In genomic region chrX:78997870-78998558, GRCh38 we compare ENCODE assay signal across 14 cellular contexts. TPM values are rescaled to one million over a fixed set of nuclear protein-coding genes. Genes with fewer than 3 reads are reported as not detected.
DNase-seq lines count a peak whose midpoint lies in the region; ATAC-seq and TF ChIP-seq lines count a peak whose summit lies in the region.
"Had no signal": no experiment of that assay in that cellular context is flagged by ENCODE, and none has a peak within 500 bp of the region (broad histone marks: within the 10 kb centered on the region; RNA-seq: fewer than 3 reads in every experiment).

No MANE protein-coding gene starts in this region.

- H3K36me3 ChIP-seq in CD8-positive, alpha-beta memory T cell (ENCODE audit: insufficient read depth, low read length): no peaks in the 10 kb centered on the region
- no peaks in the 10 kb centered on the region for H3K36me3 ChIP-seq in endodermal cell (ENCODE audit: control insufficient read depth, insufficient read depth, low read length)
- H3K36me3 ChIP-seq in A673 (ENCODE audit: insufficient read depth, low read length, poor library complexity, severe bottlenecking): no peaks in the 10 kb centered on the region
- H3K36me3 ChIP-seq in testis (ENCODE audit: low read depth, missing control alignments): no peaks in the 10 kb centered on the region
- H3K36me3 ChIP-seq: MG63 had no signal

- H3K4me3 Mint-ChIP-seq in CD8-positive, alpha-beta memory T cell: peak overlapping the region in 5 of 7 donors; percentile 1 to 63 (median 54)
- H3K4me3 Mint-ChIP-seq in endodermal cell (no peak overlapping the region), MCF 10A (ENCODE audit: unreplicated experiment) (no peak overlapping the region)

- CTCF ChIA-PET in CD8-positive, alpha-beta memory T cell (lab: Charles Lee): interaction anchor here (1.1 kb wide), 1 partner anchor 84 kb away, joined by 3 read pairs; no protein-coding TSS in a partner anchor
- CTCF ChIA-PET in MCF 10A (lab: Yijun Ruan, JAX) (no interaction called here), A673 (lab: Charles Lee) (no interaction called here)

- H3K9me3 ChIP-seq in CD8-positive, alpha-beta memory T cell (ENCODE audit: low read length): no peaks in the 10 kb centered on the region
- H3K9me3 ChIP-seq in endodermal cell (ENCODE audit: control insufficient read depth, low read length) (no peaks in the 10 kb centered on the region), A673 (ENCODE audit: low read depth, low read length, poor library complexity, severe bottlenecking) (no peaks in the 10 kb centered on the region), testis (no peaks in the 10 kb centered on the region)
- H3K9me3 ChIP-seq: MG63 had no signal

- intact Hi-C loops in MCF 10A (cut with micrococcal nuclease): no loop called here
- intact Hi-C loops in A673 (cut with micrococcal nuclease; ENCODE audit: unreplicated experiment): no loop called here
- intact Hi-C loops in testis (cut with DNase I; ENCODE audit: low total_unique reads): no loop called here

- TF ChIP-seq CTCF in endodermal cell (conservative IDR thresholded peaks at IDR 0.05) (no peak), MCF 10A (IDR thresholded peaks at IDR 0.05; ENCODE audit: unreplicated experiment) (no peak), A673 (conservative IDR thresholded peaks at IDR 0.05; ENCODE audit: low read depth, low read length) (no peak), testis (IDR thresholded peaks at IDR 0.05) (no peak)

- H3K27ac Mint-ChIP-seq in CD8-positive, alpha-beta memory T cell: peak overlapping the region in 1 of 8 donors; percentile 66
- no peak overlapping the region for H3K27ac Mint-ChIP-seq in endodermal cell
- H3K27ac Mint-ChIP-seq in MCF 10A (ENCODE audit: low read depth, unreplicated experiment): no peak overlapping the region

- H3K27ac ChIP-seq in CD8-positive, alpha-beta memory T cell (ENCODE audit: low read depth, low read length): no peak overlapping the region
- H3K27ac ChIP-seq in endodermal cell (ENCODE audit: low read depth, low read length): no peak overlapping the region
- no peak overlapping the region for H3K27ac ChIP-seq in A673 (ENCODE audit: low read depth, low read length, poor library complexity, severe bottlenecking)
- no peak overlapping the region for H3K27ac ChIP-seq in testis

- no peak overlapping the region for H3K9ac ChIP-seq in endodermal cell (ENCODE audit: extremely low read depth, low read length, poor library complexity, severe bottlenecking)

- POLR2A ChIA-PET in CD8-positive, alpha-beta memory T cell (lab: Charles Lee): interaction anchor here (0.6 kb wide), 1 partner anchor 369 kb away, joined by 6 read pairs; the partner anchor contains the start of gene ITM2A
- POLR2A ChIA-PET in MCF 10A (lab: Yijun Ruan, JAX) (no interaction called here), A673 (lab: Charles Lee; ENCODE audit: low non-redundant PET) (no interaction called here)

- peaks cover 8% of the 10 kb centered on the region for H3K4me1 ChIP-seq in CD8-positive, alpha-beta memory T cell (ENCODE audit: insufficient read depth, low read length)
- H3K4me1 ChIP-seq in endodermal cell (ENCODE audit: control insufficient read depth, insufficient read depth, low read length): no peaks in the 10 kb centered on the region
- no peaks in the 10 kb centered on the region for H3K4me1 ChIP-seq in A673 (ENCODE audit: insufficient read depth, low read length, poor library complexity, severe bottlenecking)
- no peaks in the 10 kb centered on the region for H3K4me1 ChIP-seq in testis

- H3K27me3 Mint-ChIP-seq in CD8-positive, alpha-beta memory T cell: peaks cover 0 to 5% of the 10 kb centered on the region in 2 donors
- H3K27me3 Mint-ChIP-seq in endodermal cell (ENCODE audit: insufficient read depth): no peaks in the 10 kb centered on the region
- H3K27me3 Mint-ChIP-seq in MCF 10A (ENCODE audit: insufficient read depth, unreplicated experiment): no peaks in the 10 kb centered on the region

- H3K36me3 Mint-ChIP-seq in CD8-positive, alpha-beta memory T cell: peaks cover 0 to 3% (median 0%) of the 10 kb centered on the region in 3 donors
- H3K36me3 Mint-ChIP-seq in endodermal cell (ENCODE audit: low read depth) (no peaks in the 10 kb centered on the region), MCF 10A (ENCODE audit: insufficient read depth, unreplicated experiment) (no peaks in the 10 kb centered on the region)

- no peak for TF ChIP-seq POLR2A in testis (IDR thresholded peaks at IDR 0.05)

- H3K4me1 Mint-ChIP-seq in CD8-positive, alpha-beta memory T cell: peaks cover 12 to 20% (median 17%) of the 10 kb centered on the region in 3 donors
- no peaks in the 10 kb centered on the region for H3K4me1 Mint-ChIP-seq in endodermal cell
- no peaks in the 10 kb centered on the region for H3K4me1 Mint-ChIP-seq in MCF 10A (ENCODE audit: insufficient read depth, unreplicated experiment)

- DNase-seq in CD8-positive, alpha-beta memory T cell: peak in 4 of 5 donors; percentile 4 to 63 (median 14)
- DNase-seq in NAMALWA (ENCODE audit: low spot score) (peak; percentile 21), endodermal cell (peak; percentile 41), MCF 10A (ENCODE audit: unreplicated experiment) (no peak), A673 (ENCODE audit: low spot score) (no peak), testis (no peak)
- peak; percentile 4 for DNase-seq in activated CD8-positive, alpha-beta memory T cell treated with anti-CD3 and anti-CD28 coated beads, Interleukin-2, amount 50 U/mL, for 1 hour (ENCODE audit: extremely low read depth)
- DNase-seq: activated CD4-positive, CD25-positive, alpha-beta regulatory T cell treated with anti-CD3 and anti-CD28 coated beads, Interleukin-2, amount 50 U/mL, for 72 hours; C1 segment of cervical spinal cord; HCEC 1CT; MG63; NCI-H2107 had no signal

- H3K9me3 Mint-ChIP-seq in CD8-positive, alpha-beta memory T cell: peaks cover 0 to 1% (median 0%) of the 10 kb centered on the region in 5 donors
- H3K9me3 Mint-ChIP-seq in endodermal cell: peaks cover 57% of the 10 kb centered on the region
- peaks cover 6% of the 10 kb centered on the region for H3K9me3 Mint-ChIP-seq in MCF 10A (ENCODE audit: unreplicated experiment)

- ATAC-seq in SK-N-SH treated with all-trans-retinoic acid at 6 μM for 48 hours: no peak

- no peaks in the 10 kb centered on the region for H3K27me3 ChIP-seq in CD8-positive, alpha-beta memory T cell (ENCODE audit: insufficient read depth, low read length, poor library complexity, severe bottlenecking)
- H3K27me3 ChIP-seq in endodermal cell (ENCODE audit: control insufficient read depth, insufficient read depth, low read length, poor library complexity, severe bottlenecking): no peaks in the 10 kb centered on the region
- no peaks in the 10 kb centered on the region for H3K27me3 ChIP-seq in A673 (replicated peaks; ENCODE audit: insufficient read depth, low read depth, low read length, poor library complexity)
- H3K27me3 ChIP-seq in testis: no peaks in the 10 kb centered on the region
- H3K27me3 ChIP-seq: MG63 had no signal

- no TSS peak for BruUV-seq in MCF 10A (replicated peaks; lab: Mats Ljungman, UMichigan)
- no TSS peak for BruUV-seq in A673 (replicated peaks; lab: Mats Ljungman, UMichigan)

- 90% methylated on average over 5 of the region's 5 CpGs; no CpG with 5 or more reads in 1 of the 2 experiments for WGBS in endodermal cell (ENCODE audit: insufficient coverage in 1 of 2, insufficient read length in 1 of 2), 2 experiments
- WGBS in testis, 2 donors: 65 to 74% methylated on average over 4 to 5 of the region's 5 CpGs

- no peak overlapping the region for H3K4me3 ChIP-seq in CD8-positive, alpha-beta memory T cell (ENCODE audit: low read length)
- H3K4me3 ChIP-seq in endodermal cell (ENCODE audit: low read length) (no peak overlapping the region), A673 (ENCODE audit: low read depth, low read length, poor library complexity, severe bottlenecking) (no peak overlapping the region), testis (no peak overlapping the region)
- H3K4me3 ChIP-seq: MG63 had no signal

TF ChIP-seq in SK-N-SH treated with all-trans-retinoic acid at 6 μM for 48 hours, 23 proteins besides CTCF, POLR2A, EP300 and RAD21 (continues in another document):
- TF ChIP-seq ZFP30 (CRISPR knock-in tag; IDR thresholded peaks at IDR 0.05): no peak
- TF ChIP-seq, protein P1, sequence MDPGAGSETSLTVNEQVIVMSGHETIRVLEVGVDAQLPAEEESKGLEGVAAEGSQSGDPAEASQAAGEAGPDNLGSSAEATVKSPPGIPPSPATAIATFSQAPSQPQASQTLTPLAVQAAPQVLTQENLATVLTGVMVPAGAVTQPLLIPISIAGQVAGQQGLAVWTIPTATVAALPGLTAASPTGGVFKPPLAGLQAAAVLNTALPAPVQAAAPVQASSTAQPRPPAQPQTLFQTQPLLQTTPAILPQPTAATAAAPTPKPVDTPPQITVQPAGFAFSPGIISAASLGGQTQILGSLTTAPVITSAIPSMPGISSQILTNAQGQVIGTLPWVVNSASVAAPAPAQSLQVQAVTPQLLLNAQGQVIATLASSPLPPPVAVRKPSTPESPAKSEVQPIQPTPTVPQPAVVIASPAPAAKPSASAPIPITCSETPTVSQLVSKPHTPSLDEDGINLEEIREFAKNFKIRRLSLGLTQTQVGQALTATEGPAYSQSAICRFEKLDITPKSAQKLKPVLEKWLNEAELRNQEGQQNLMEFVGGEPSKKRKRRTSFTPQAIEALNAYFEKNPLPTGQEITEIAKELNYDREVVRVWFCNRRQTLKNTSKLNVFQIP (CRISPR knock-in tag; IDR thresholded peaks at IDR 0.05; ENCODE audit: borderline replicate concordance, low read depth): no peak
- TF ChIP-seq ZNF565 (CRISPR knock-in tag; conservative IDR thresholded peaks at IDR 0.05; ENCODE audit: low read depth): no peak
- TF ChIP-seq, protein P2, sequence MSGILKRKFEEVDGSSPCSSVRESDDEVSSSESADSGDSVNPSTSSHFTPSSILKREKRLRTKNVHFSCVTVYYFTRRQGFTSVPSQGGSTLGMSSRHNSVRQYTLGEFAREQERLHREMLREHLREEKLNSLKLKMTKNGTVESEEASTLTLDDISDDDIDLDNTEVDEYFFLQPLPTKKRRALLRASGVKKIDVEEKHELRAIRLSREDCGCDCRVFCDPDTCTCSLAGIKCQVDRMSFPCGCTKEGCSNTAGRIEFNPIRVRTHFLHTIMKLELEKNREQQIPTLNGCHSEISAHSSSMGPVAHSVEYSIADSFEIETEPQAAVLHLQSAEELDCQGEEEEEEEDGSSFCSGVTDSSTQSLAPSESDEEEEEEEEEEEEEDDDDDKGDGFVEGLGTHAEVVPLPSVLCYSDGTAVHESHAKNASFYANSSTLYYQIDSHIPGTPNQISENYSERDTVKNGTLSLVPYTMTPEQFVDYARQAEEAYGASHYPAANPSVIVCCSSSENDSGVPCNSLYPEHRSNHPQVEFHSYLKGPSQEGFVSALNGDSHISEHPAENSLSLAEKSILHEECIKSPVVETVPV (CRISPR knock-in tag; IDR thresholded peaks at IDR 0.05): no peak

RNA-seq across cellular contexts. Expression of gene P2RY10, which starts 52.8 kb away (rescaled TPM):
- 10 to 100 TPM; 64.9 to 66.4 TPM for total RNA-seq in CD8-positive, alpha-beta memory T cell
- 58.8 TPM for polyA plus RNA-seq in CD8-positive, alpha-beta memory T cell
- total RNA-seq in endodermal cell: under 1 TPM in 1 of 2 donors, not detected in 1; 0.33 TPM
- not detected for polyA plus RNA-seq in endodermal cell (2013, experiment 1 of 2)
- polyA plus RNA-seq in endodermal cell (2013, experiment 2 of 2): not detected
- total RNA-seq in MCF 10A (2022): not detected in 2 replicates
- not detected in 2 replicates for total RNA-seq in A673 (2021)
- total RNA-seq in testis: under 1 TPM in 1 of 2 donors, not detected in 1; 0.81 TPM
- 0.46 TPM for polyA plus RNA-seq in testis (ENCODE audit: insufficient read depth, low read depth, low replicate concordance)
- total RNA-seq: kidney epithelial cell had no signal

Comparison
In these comparisons a context has a peak if more than half of its experiments do, and no peak if none do; other contexts are left out.
1. DNase-seq: peak in CD8-positive, alpha-beta memory T cell (4 of 5), NAMALWA (single experiment), activated CD8-positive, alpha-beta memory T cell treated with anti-CD3 and anti-CD28 coated beads, Interleukin-2, amount 50 U/mL, for 1 hour (single experiment) and endodermal cell (single experiment); none in MCF 10A (single experiment), A673 (single experiment) and testis (single experiment).
2. H3K4me3 Mint-ChIP-seq: peak in CD8-positive, alpha-beta memory T cell (5 of 7); none in endodermal cell (single experiment) and MCF 10A (single experiment).
3. RNA of gene P2RY10, which starts 52.8 kb away (total RNA-seq): 64.9 to 66.4 TPM in CD8-positive, alpha-beta memory T cell; 0.81 TPM in testis, 0.33 TPM in endodermal cell, not detected in MCF 10A and not detected in A673; every median in the first group is over 10 times any median in the second.